In genomic region chr14:104968153-104968527, GRCh38 we compare ENCODE assay signal across 8 cellular contexts. TPM values are rescaled to one million over a fixed set of nuclear protein-coding genes. Genes with fewer than 3 reads are reported as not detected.
DNase-seq lines count a peak whose midpoint lies in the region; ATAC-seq and TF ChIP-seq lines count a peak whose summit lies in the region.

No MANE protein-coding gene starts in this region.

- no peak for TF ChIP-seq CTCF in Calu3 (IDR thresholded peaks at IDR 0.05; ENCODE audit: unreplicated experiment)
- TF ChIP-seq CTCF in Peyer's patch (IDR thresholded peaks at IDR 0.05): no peak
- TF ChIP-seq CTCF in glutamatergic neuron (IDR thresholded peaks at IDR 0.05; ENCODE audit: partially characterized antibody, unreplicated experiment): no peak
- TF ChIP-seq CTCF in ovary (IDR thresholded peaks at IDR 0.05): no peak

- CTCF ChIA-PET in Calu3 (lab: Charles Lee): no interaction called here

- H3K27me3 Mint-ChIP-seq in Calu3 (ENCODE audit: unreplicated experiment) (no peaks in the 10 kb centered on the region), glutamatergic neuron (ENCODE audit: unreplicated experiment) (peaks cover 4% of the 10 kb centered on the region)

- H3K9me3 ChIP-seq in Peyer's patch (no peaks in the 10 kb centered on the region), ovary (no peaks in the 10 kb centered on the region)

- intact Hi-C loops in Calu3 (cut with micrococcal nuclease; ENCODE audit: unreplicated experiment) (no loop called here), ovary (cut with DNase I) (no loop called here)

- BruUV-seq in Calu3 (replicated peaks; lab: Mats Ljungman, UMichigan): no TSS peak

- H3K27ac ChIP-seq in Peyer's patch: peak overlapping the region; percentile 23 to 90 (median 52)
- peak overlapping the region in 1 of 2 donors; percentile 21 for H3K27ac ChIP-seq in ovary
- H3K27ac ChIP-seq in caudate nucleus (ENCODE audit: low read depth, low read length): no peak overlapping the region

- peaks cover 0 to 66% (median 15%) of the 10 kb centered on the region in 4 donors for H3K4me1 ChIP-seq in Peyer's patch
- H3K4me1 ChIP-seq in ovary (ENCODE audit: insufficient read depth): peaks cover 17% of the 10 kb centered on the region

- H3K4me3 ChIP-seq in Peyer's patch: peak overlapping the region in 3 of 4 donors; percentile 15 to 33 (median 20)
- H3K4me3 ChIP-seq in ovary: peak overlapping the region; percentile 27

- WGBS in ovary, 3 donors: 0 to 2% (median 0%) methylated on average over 11 to 12 of the region's 12 CpGs

- no peaks in the 10 kb centered on the region for H3K36me3 ChIP-seq in Peyer's patch
- H3K36me3 ChIP-seq in ovary: no peaks in the 10 kb centered on the region

- peaks cover 19% of the 10 kb centered on the region for H3K4me1 Mint-ChIP-seq in Calu3 (ENCODE audit: low read depth, unreplicated experiment)
- peaks cover 5% of the 10 kb centered on the region for H3K4me1 Mint-ChIP-seq in glutamatergic neuron (ENCODE audit: low read depth, unreplicated experiment)

- no peaks in the 10 kb centered on the region for H3K9me3 Mint-ChIP-seq in Calu3 (ENCODE audit: low read depth, unreplicated experiment)
- peaks cover 2% of the 10 kb centered on the region for H3K9me3 Mint-ChIP-seq in glutamatergic neuron (ENCODE audit: unreplicated experiment)

- ATAC-seq in HG03159 (IDR thresholded peaks at IDR 0.05; ENCODE audit: unreplicated experiment): no peak

- TF ChIP-seq EP300 in ovary (IDR thresholded peaks at IDR 0.05): no peak

- peak overlapping the region; percentile 12 for H3K27ac Mint-ChIP-seq in Calu3 (ENCODE audit: unreplicated experiment)
- H3K27ac Mint-ChIP-seq in glutamatergic neuron (ENCODE audit: unreplicated experiment): no peak overlapping the region

- H3K27me3 ChIP-seq in Peyer's patch (no peaks in the 10 kb centered on the region), ovary (no peaks in the 10 kb centered on the region)

- peak overlapping the region; percentile 77 for H3K4me3 Mint-ChIP-seq in Calu3 (ENCODE audit: low read depth, unreplicated experiment)
- no peak overlapping the region for H3K4me3 Mint-ChIP-seq in glutamatergic neuron (ENCODE audit: unreplicated experiment)

- peaks cover 68% of the 10 kb centered on the region for H3K36me3 Mint-ChIP-seq in Calu3 (ENCODE audit: insufficient read depth, unreplicated experiment)
- H3K36me3 Mint-ChIP-seq in glutamatergic neuron (ENCODE audit: unreplicated experiment): no peaks in the 10 kb centered on the region

- DNase-seq in Calu3: peak; percentile 78
- DNase-seq in Peyer's patch: peak in 2 of 3 donors; percentile 64 to 70
- DNase-seq in glutamatergic neuron: peak; percentile 52
- DNase-seq in ovary: peak; percentile 79 to 87 (median 84)
- DNase-seq in activated naive CD4-positive, alpha-beta T cell treated with Interleukin-2 at 50 U/mL for 16 hours: no peak
- DNase-seq in stimulated activated naive CD4-positive, alpha-beta T cell treated with Interleukin-2 at 50 U/mL for 16 hours (lab: John Stamatoyannopoulos, UW): no peak
- DNase-seq in caudate nucleus (lab: John Stamatoyannopoulos, UW): no peak

- TF ChIP-seq POLR2A in Peyer's patch (IDR thresholded peaks at IDR 0.05) (no peak), ovary (IDR thresholded peaks at IDR 0.05) (no peak)

RNA-seq across cellular contexts. Expression of gene AHNAK2, which starts 10.0 kb away (rescaled TPM):
- total RNA-seq in Calu3 (2022) (42.0 and 56.5 TPM in 2 replicates), Peyer's patch (10 to 100 TPM in 3 of 4 donors, 1 to 10 TPM in 1; 3.2 to 19.0 (median 10.7) TPM), glutamatergic neuron (ENCODE audit: unreplicated experiment) (44.8 TPM), ovary (10 to 100 TPM in 3 of 7 donors, 1 to 10 TPM in 4; 1.1 to 15.6 (median 3.9) TPM)
- polyA plus RNA-seq in ovary: 10 to 100 TPM in 1 of 2 donors, under 1 TPM in 1; 0.94 to 24.6 TPM

RNA-seq across cellular contexts. Expression of gene CLBA1, which starts 17.4 kb away (rescaled TPM):
- total RNA-seq in Calu3 (2022): 12.8 and 13.8 TPM in 2 replicates
- 1 to 10 TPM in 2 of 4 donors, under 1 TPM in 1, not detected in 1; 0.88 to 3.8 (median 2.8) TPM for total RNA-seq in Peyer's patch
- total RNA-seq in glutamatergic neuron (ENCODE audit: unreplicated experiment): 5.9 TPM
- 10 to 100 TPM in 2 of 7 donors, 1 to 10 TPM in 5; 3.5 to 15.7 (median 9.6) TPM for total RNA-seq in ovary
- polyA plus RNA-seq in ovary: 1 to 10 TPM; 6.4 to 6.7 TPM

RNA-seq across cellular contexts. Expression of gene PLD4, which starts 43.5 kb away (rescaled TPM):
- total RNA-seq in Calu3 (2022) (0.09 and 0.12 TPM in 2 replicates), Peyer's patch (1 to 10 TPM in 2 of 4 donors, not detected in 2; 1.7 to 4.1 TPM), glutamatergic neuron (ENCODE audit: unreplicated experiment) (not detected), ovary (1 to 10 TPM in 4 of 7 donors, under 1 TPM in 2, not detected in 1; 0.32 to 3.2 (median 1.4) TPM)
- under 1 TPM; 0.12 to 0.48 TPM for polyA plus RNA-seq in ovary

RNA-seq across cellular contexts. Expression of gene CDCA4, which starts 52.7 kb away (rescaled TPM):
- total RNA-seq in Calu3 (2022) (28.9 and 32.4 TPM in 2 replicates), Peyer's patch (1 to 10 TPM; 3.7 to 9.1 (median 6.6) TPM), glutamatergic neuron (ENCODE audit: unreplicated experiment) (23.2 TPM), ovary (1 to 10 TPM; 6.3 to 9.4 (median 7.6) TPM)
- 1 to 10 TPM; 2.9 to 7.3 TPM for polyA plus RNA-seq in ovary

Comparison
In these comparisons a context has a peak if more than half of its experiments do, and no peak if none do; other contexts are left out.
1. DNase-seq: peak in Calu3 (single experiment), Peyer's patch (2 of 3), glutamatergic neuron (single experiment) and ovary (5 of 5); none in activated naive CD4-positive, alpha-beta T cell treated with Interleukin-2 at 50 U/mL for 16 hours (single experiment), stimulated activated naive CD4-positive, alpha-beta T cell treated with Interleukin-2 at 50 U/mL for 16 hours (single experiment) and caudate nucleus (0 of 61).